Comparison of ENCODE assay signal across 6 cellular contexts in the genomic region with DNA sequence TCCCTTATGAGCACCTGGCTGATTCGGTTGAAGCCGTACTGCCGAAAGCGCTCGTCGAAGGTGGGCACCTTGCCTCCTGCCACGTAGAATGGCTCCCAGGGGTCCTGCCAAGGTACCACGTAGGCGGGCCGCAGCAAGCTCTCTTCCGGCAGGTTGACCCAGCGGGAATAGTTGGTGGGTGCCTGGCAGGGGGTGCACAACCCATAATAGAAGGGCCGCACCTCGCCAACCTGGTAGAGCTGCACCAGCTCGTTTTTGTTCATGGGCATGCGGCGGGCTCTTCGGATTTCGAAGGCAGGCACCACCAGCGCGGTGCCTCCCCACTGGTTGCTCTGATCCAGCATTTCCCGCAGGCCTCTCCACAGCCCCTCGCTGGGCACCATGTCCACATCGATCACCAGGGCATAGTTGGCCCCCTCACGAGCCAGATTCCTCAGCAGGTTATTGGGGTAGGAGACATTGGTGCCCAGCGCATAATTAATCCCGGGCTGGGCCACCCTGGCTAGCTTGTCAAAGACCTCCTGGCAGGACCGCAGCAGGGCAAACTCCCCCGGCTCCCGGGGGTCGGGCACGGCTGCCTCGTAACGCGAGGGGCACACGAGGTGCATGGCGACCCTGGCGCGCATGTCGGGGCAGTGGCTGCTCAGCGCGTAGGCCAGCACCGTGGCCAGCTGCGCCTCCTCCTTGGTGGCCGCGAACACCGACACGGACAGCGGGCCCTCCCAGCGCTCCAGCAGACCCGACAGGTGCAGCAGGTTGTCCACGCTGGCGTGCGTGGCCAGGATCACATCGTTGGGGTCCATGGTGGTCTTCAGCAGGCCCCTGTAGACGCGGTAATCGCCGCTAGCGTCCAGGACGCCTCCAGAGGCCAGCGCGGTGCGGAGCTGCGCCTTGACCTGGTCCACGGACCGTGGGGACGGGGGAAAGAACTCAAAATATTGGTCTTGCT. TPM values are rescaled to one million over a fixed set of nuclear protein-coding genes. Genes with fewer than 3 reads are reported as not detected.
DNase-seq lines count a peak whose midpoint lies in the region.

No MANE protein-coding gene starts in this region.

- peaks cover 43 to 56% (median 49%) of the 10 kb centered on the region in 10 experiments for H3K4me1 ChIP-seq in BLaER1 treated with 17β-estradiol and CSF1 and Interleukin-3, amounts not matched to agents 10 nM and 100 nM
- peaks cover 38% of the 10 kb centered on the region for H3K4me1 ChIP-seq in SJSA1 (replicated peaks)

- H3K36me3 ChIP-seq in BLaER1 treated with 17β-estradiol and CSF1 and Interleukin-3, amounts not matched to agents 10 nM and 100 nM = peaks cover 7 to 21% (median 16%) of the 10 kb centered on the region in 11 experiments
- H3K36me3 ChIP-seq in SJSA1 = peaks cover 24% of the 10 kb centered on the region

- H3K27ac ChIP-seq in BLaER1 treated with 17β-estradiol and CSF1 and Interleukin-3, amounts not matched to agents 10 nM and 100 nM = peak overlapping the region; percentile 37 to 83 (median 73); a peak in 20 of 22 replicates
- H3K27ac ChIP-seq in SJSA1 = no peak overlapping the region; the same call in 1 of the 2 replicates

- peaks cover 0 to 29% (median 17%) of the 10 kb centered on the region in 11 experiments; a peak in 10 of 22 replicates for H4K20me1 ChIP-seq in BLaER1 treated with 17β-estradiol and CSF1 and Interleukin-3, amounts not matched to agents 10 nM and 100 nM

- peak in 1 of 2 experiments; percentile 50 for DNase-seq in SJSA1 (ENCODE audit: low read depth in 1 of 2, low spot score in 2 of 2)
- no peak for DNase-seq in NK-92 treated with Interleukin-12 subunit alpha and Interleukin-12 subunit beta, amount 100 ng/mL, for 24 hours (lab: John Stamatoyannopoulos, UW)
- no peak for DNase-seq in RKO (ENCODE audit: low spot score)
- no peak for DNase-seq in activated effector memory CD4-positive, alpha-beta T cell treated with Interleukin-2 at 50 U/mL for 16 hours

- peak overlapping the region; percentile 86 to 94 (median 91) for H3K9ac ChIP-seq in BLaER1 treated with 17β-estradiol and CSF1 and Interleukin-3, amounts not matched to agents 10 nM and 100 nM

- H3K4me3 ChIP-seq in BLaER1 treated with 17β-estradiol and CSF1 and Interleukin-3, amounts not matched to agents 10 nM and 100 nM = peak overlapping the region; percentile 73 to 98 (median 85)
- H3K4me3 ChIP-seq in SJSA1 (peak overlapping the region; percentile 76), iPS-18c (ENCODE audit: insufficient read depth, low read depth, low read length) (peak overlapping the region; percentile 83)

- H3K27me3 ChIP-seq in BLaER1 treated with 17β-estradiol and CSF1 and Interleukin-3, amounts not matched to agents 10 nM and 100 nM = no peaks in the 10 kb centered on the region
- no peaks in the 10 kb centered on the region for H3K27me3 ChIP-seq in SJSA1 (replicated peaks)

- H3K4me2 ChIP-seq in BLaER1 treated with 17β-estradiol and CSF1 and Interleukin-3, amounts not matched to agents 10 nM and 100 nM = peak overlapping the region; percentile 89 to 100 (median 100)

- no peaks in the 10 kb centered on the region for H3K9me3 ChIP-seq in BLaER1 treated with 17β-estradiol and CSF1 and Interleukin-3, amounts not matched to agents 10 nM and 100 nM (replicated peaks in 1 of 11)
- no peaks in the 10 kb centered on the region; the same call in 1 of the 2 replicates for H3K9me3 ChIP-seq in SJSA1 (replicated peaks)
- no peaks in the 10 kb centered on the region for H3K9me3 ChIP-seq in iPS-18c (ENCODE audit: control insufficient read depth, insufficient read depth, low read length)

RNA-seq across cellular contexts. Expression of a gene that starts 0.7 kb away (rescaled TPM):
- total RNA-seq in SJSA1 (2014; rRNA removed; shearing (Covaris generic)) = 44.1 and 46.5 TPM in 2 replicates

RNA-seq across cellular contexts. Expression of a gene that starts 1.8 kb away (rescaled TPM):
- 170 and 189 TPM in 2 replicates for total RNA-seq in SJSA1 (2014; rRNA removed; shearing (Covaris generic))

RNA-seq across cellular contexts. Expression of a gene that starts 10.5 kb away (rescaled TPM):
- 44.9 and 58.0 TPM in 2 replicates for total RNA-seq in SJSA1 (2014; rRNA removed; shearing (Covaris generic))

RNA-seq across cellular contexts. Expression of a gene that starts 24.8 kb away (rescaled TPM):
- not detected in 2 replicates for total RNA-seq in SJSA1 (2014; rRNA removed; shearing (Covaris generic))

RNA-seq across cellular contexts. Expression of a gene that starts 29.9 kb away (rescaled TPM):
- total RNA-seq in SJSA1 (2014; rRNA removed; shearing (Covaris generic)) = 576 and 629 TPM in 2 replicates
